ENCODE assay signal across 1 cellular context in genomic region chr6:104711371-104711770, GRCh38.
TF ChIP-seq lines count a peak whose summit lies in the region.

No MANE protein-coding gene starts in this region.

TF ChIP-seq in K562, 482 proteins besides CTCF, POLR2A, EP300 and RAD21 (continued from another document):
- TF ChIP-seq RREB1 (CRISPR knock-in tag; IDR thresholded peaks at IDR 0.05) = no peak
- TF ChIP-seq FOXA3 (CRISPR knock-in tag; conservative IDR thresholded peaks at IDR 0.05 in 1 of 2, IDR thresholded peaks at IDR 0.05 in 1 of 2) = peak in 1 of 2 experiments; percentile 44; a peak in 1 of 4 replicates
- peak; percentile 60; the same call in 1 of the 2 replicates for TF ChIP-seq CEBPB (tag; IDR thresholded peaks at IDR 0.05)
- no peak for TF ChIP-seq GABPB1 (CRISPR knock-in tag; IDR thresholded peaks at IDR 0.05)
- TF ChIP-seq ZNF655 (CRISPR knock-in tag; IDR thresholded peaks at IDR 0.05) = no peak
- no peak for TF ChIP-seq ZNF395 (CRISPR knock-in tag; IDR thresholded peaks at IDR 0.05)
- TF ChIP-seq ZNF436 (CRISPR knock-in tag; IDR thresholded peaks at IDR 0.05) = no peak
- TF ChIP-seq RBFOX2 (IDR thresholded peaks at IDR 0.05; ENCODE audit: low read depth, low read length) = no peak
- TF ChIP-seq THRAP3 (IDR thresholded peaks at IDR 0.05; ENCODE audit: borderline replicate concordance) = no peak
- TF ChIP-seq CEBPG (CRISPR knock-in tag; IDR thresholded peaks at IDR 0.05) = peak; percentile 73
- peak; percentile 88 for TF ChIP-seq CEBPG (tag; conservative IDR thresholded peaks at IDR 0.05 in 1 of 2, IDR thresholded peaks at IDR 0.05 in 1 of 2)
- no peak for TF ChIP-seq PHF21A (IDR thresholded peaks at IDR 0.05; ENCODE audit: borderline replicate concordance, low read depth)
- TF ChIP-seq DLX4 (CRISPR knock-in tag; IDR thresholded peaks at IDR 0.05) = no peak
